In the genomic region with DNA sequence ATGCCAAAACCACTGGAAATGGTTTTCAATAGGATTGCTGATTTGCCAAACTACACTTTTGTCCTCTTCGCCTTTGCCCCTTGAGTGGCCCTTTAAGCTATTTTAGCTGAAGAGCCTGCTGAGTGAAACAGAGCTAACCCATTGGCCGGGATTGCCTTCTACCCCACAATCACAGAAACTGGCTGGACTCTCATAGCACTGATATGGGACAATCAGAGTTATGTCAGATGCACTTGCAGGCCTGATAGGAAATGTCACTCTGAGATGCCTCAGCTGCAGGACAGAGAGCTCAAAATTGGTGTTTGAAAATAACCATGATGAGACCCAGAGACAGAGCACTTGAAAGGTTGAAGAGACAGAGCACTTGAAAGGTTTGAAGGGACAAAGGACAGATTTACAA, we compare ENCODE assay signal across 33 cellular contexts.
"Had no signal": no experiment of that assay in that cellular context is flagged by ENCODE, and none has a peak within 500 bp of the region (broad histone marks: within the 10 kb centered on the region; RNA-seq: fewer than 3 reads in every experiment).

No MANE protein-coding gene starts in this region.

- H3K4me1 Mint-ChIP-seq: activated B cell treated with CpG ODN at 0.5 μM for 24 hours; activated CD4-positive, alpha-beta memory T cell treated with anti-CD3 and anti-CD28 coated beads, Interleukin-2, amount 10 ng/mL, durations not matched to agents 7 days and 5 days; activated CD8-positive, alpha-beta memory T cell treated with anti-CD3 and anti-CD28 coated beads, Interleukin-2, amount 10 ng/mL, durations not matched to agents 7 days and 5 days; activated naive CD8-positive, alpha-beta T cell treated with anti-CD3 and anti-CD28 coated beads for 36 hours had no signal

- H3K27me3 ChIP-seq: brain microvascular endothelial cell, Peyer's patch had no signal

- DNase-seq: activated B cell treated with CpG ODN at 0.5 μM for 24 hours; activated CD4-positive, alpha-beta memory T cell treated with anti-CD3 and anti-CD28 coated beads, Interleukin-2, amount 10 ng/mL, durations not matched to agents 7 days and 5 days; activated CD4-positive, alpha-beta T cell treated with anti-CD3 and anti-CD28 coated beads for 1 hour; activated CD4-positive, alpha-beta T cell treated with anti-CD3 and anti-CD28 coated beads for 48 hours; activated CD8-positive, alpha-beta memory T cell treated with anti-CD3 and anti-CD28 coated beads for 24 hours; activated CD8-positive, alpha-beta memory T cell treated with anti-CD3 and anti-CD28 coated beads, Interleukin-2, amount 10 ng/mL, durations not matched to agents 7 days and 5 days; activated CD8-positive, alpha-beta memory T cell treated with anti-CD3 and anti-CD28 coated beads, Interleukin-2, amount 50 U/mL, for 48 hours; activated effector memory CD4-positive, alpha-beta T cell treated with anti-CD3 and anti-CD28 coated beads, Interleukin-2, amount 50 U/mL, for 16 hours; activated naive CD4-positive, alpha-beta T cell; activated naive CD4-positive, alpha-beta T cell treated with anti-CD3 and anti-CD28 coated beads, Interleukin-2, amount 50 U/mL, for 16 hours; activated naive CD8-positive, alpha-beta T cell treated with anti-CD3 and anti-CD28 coated beads for 36 hours; activated T-cell treated with anti-CD3 and anti-CD28 coated beads, Interleukin-2, amount 50 U/mL, for 48 hours; amniotic stem cell; aorta; brain microvascular endothelial cell; NCI-H1092 treated with DMSO at 0.1 percent for 48 hours; NCI-H146; NCI-H2029 treated with DMSO at 0.1 percent for 48 hours; NCI-H2107; NCI-H345; NCI-H510A; NCI-H526; NCI-H748 treated with DMSO at 0.1 percent for 48 hours; NK-92 treated with Interleukin-12 subunit alpha and Interleukin-12 subunit beta, amount 100 ng/mL, for 24 hours; PC-3; Peyer's patch; RPMI8226; SW 1271; T-helper 1 cell; T-helper 2 cell; T-helper 9 cell had no signal

- H3K27ac ChIP-seq: brain microvascular endothelial cell, Peyer's patch, VCaP had no signal

- H3K36me3 Mint-ChIP-seq: activated CD8-positive, alpha-beta memory T cell treated with anti-CD3 and anti-CD28 coated beads, Interleukin-2, amount 10 ng/mL, durations not matched to agents 7 days and 5 days; activated naive CD8-positive, alpha-beta T cell treated with anti-CD3 and anti-CD28 coated beads for 36 hours had no signal

- H3K4me3 Mint-ChIP-seq: activated B cell treated with CpG ODN at 0.5 μM for 24 hours; activated CD4-positive, alpha-beta memory T cell treated with anti-CD3 and anti-CD28 coated beads, Interleukin-2, amount 10 ng/mL, durations not matched to agents 7 days and 5 days; activated CD8-positive, alpha-beta memory T cell treated with anti-CD3 and anti-CD28 coated beads, Interleukin-2, amount 10 ng/mL, durations not matched to agents 7 days and 5 days; activated naive CD8-positive, alpha-beta T cell treated with anti-CD3 and anti-CD28 coated beads for 36 hours had no signal

- H3K27me3 Mint-ChIP-seq: activated B cell treated with CpG ODN at 0.5 μM for 24 hours; activated CD4-positive, alpha-beta memory T cell treated with anti-CD3 and anti-CD28 coated beads, Interleukin-2, amount 10 ng/mL, durations not matched to agents 7 days and 5 days; activated CD8-positive, alpha-beta memory T cell treated with anti-CD3 and anti-CD28 coated beads, Interleukin-2, amount 10 ng/mL, durations not matched to agents 7 days and 5 days; activated naive CD8-positive, alpha-beta T cell treated with anti-CD3 and anti-CD28 coated beads for 36 hours had no signal

- ATAC-seq: activated CD8-positive, alpha-beta memory T cell treated with anti-CD3 and anti-CD28 coated beads, Interleukin-2, amount 10 ng/mL, durations not matched to agents 7 days and 5 days; K562; PC-3 had no signal

- H3K36me3 ChIP-seq: brain microvascular endothelial cell, Peyer's patch had no signal

- H3K4me1 ChIP-seq: Peyer's patch had no signal

- H3K4me3 ChIP-seq: K562, Peyer's patch had no signal

- H3K27ac Mint-ChIP-seq: activated B cell treated with CpG ODN at 0.5 μM for 24 hours; activated CD4-positive, alpha-beta memory T cell treated with anti-CD3 and anti-CD28 coated beads, Interleukin-2, amount 10 ng/mL, durations not matched to agents 7 days and 5 days; activated CD8-positive, alpha-beta memory T cell treated with anti-CD3 and anti-CD28 coated beads, Interleukin-2, amount 10 ng/mL, durations not matched to agents 7 days and 5 days; activated naive CD8-positive, alpha-beta T cell treated with anti-CD3 and anti-CD28 coated beads for 36 hours had no signal

- H3K9me3 ChIP-seq: Peyer's patch had no signal
